Comparison of ENCODE assay signal across 26 cellular contexts in the genomic region with DNA sequence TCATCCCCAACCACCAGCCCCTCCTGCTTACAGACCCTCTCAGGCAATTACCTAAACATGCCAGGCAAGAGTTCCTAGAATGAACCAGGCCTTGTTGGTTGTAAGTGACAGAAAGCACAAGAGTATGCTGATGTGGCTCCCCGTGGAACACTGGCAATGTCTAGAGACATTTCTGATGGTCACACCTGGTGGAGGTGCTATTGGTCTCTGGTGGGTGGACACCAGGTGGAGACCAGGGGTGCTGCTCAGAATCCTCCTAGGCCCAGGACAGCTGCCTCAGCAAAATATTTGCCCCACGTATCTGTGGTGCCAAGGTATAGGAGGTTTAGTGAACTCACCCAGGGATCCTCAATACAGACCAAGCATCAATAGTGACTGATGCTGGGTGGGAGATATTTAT.
"Had no signal": no experiment of that assay in that cellular context is flagged by ENCODE, and none has a peak within 500 bp of the region (broad histone marks: within the 10 kb centered on the region; RNA-seq: fewer than 3 reads in every experiment).

No MANE protein-coding gene starts in this region.

- H3K4me1 ChIP-seq: foreskin keratinocyte, gastroesophageal sphincter, heart left ventricle, neural progenitor cell, prostate gland, spleen, suprapubic skin, transverse colon had no signal

- DNase-seq: effector CD8-positive, alpha-beta T cell; endodermal cell; foreskin keratinocyte; kidney; midbrain; naive thymus-derived CD4-positive, alpha-beta T cell; right cardiac atrium; spleen; stimulated activated CD4-positive, alpha-beta T cell treated with anti-CD3 and anti-CD28 coated beads, Interleukin-4, amount 100 ng/mL, for 4 hours; stimulated activated naive CD8-positive, alpha-beta T cell treated with anti-CD3 and anti-CD28 coated beads, Interleukin-15, Interleukin-2, amounts not matched to agents 100 U/mL and 50 U/mL, for 24 hours; transverse colon had no signal

- H3K4me2 ChIP-seq: hepatocyte, neural progenitor cell had no signal

- H3K9me3 Mint-ChIP-seq: naive thymus-derived CD4-positive, alpha-beta T cell had no signal

- H3K4me3 Mint-ChIP-seq: endodermal cell; memory B cell; naive thymus-derived CD4-positive, alpha-beta T cell; nephron; neural progenitor cell; stimulated activated memory B cell treated with anti-CD40 and anti-IgM and Interleukin-4, amounts not matched to agents 10 μg/mL and 1 μg/mL and 100 μg/mL, for 72 hours had no signal

- H3K4me3 ChIP-seq: gastroesophageal sphincter, heart left ventricle, hepatocyte, lung, neural progenitor cell, prostate gland, skin epidermis, spleen, suprapubic skin, transverse colon had no signal

- H3K9me3 ChIP-seq: prostate gland, spleen, suprapubic skin, transverse colon had no signal

- H3K36me3 Mint-ChIP-seq: memory B cell; naive thymus-derived CD4-positive, alpha-beta T cell; neural progenitor cell; stimulated activated memory B cell treated with anti-CD40 and anti-IgM and Interleukin-4, amounts not matched to agents 10 μg/mL and 1 μg/mL and 100 μg/mL, for 72 hours had no signal

- H3K27ac Mint-ChIP-seq: endodermal cell; memory B cell; naive thymus-derived CD4-positive, alpha-beta T cell; nephron; neural progenitor cell; stimulated activated memory B cell treated with anti-CD40 and anti-IgM and Interleukin-4, amounts not matched to agents 10 μg/mL and 1 μg/mL and 100 μg/mL, for 72 hours had no signal

- FAIRE-seq: kidney, urothelium cell line had no signal

- ATAC-seq: esophagus mucosa; foreskin keratinocyte; gastroesophageal sphincter; heart left ventricle; left lobe of liver; naive thymus-derived CD4-positive, alpha-beta T cell; right cardiac atrium; stimulated activated memory B cell treated with anti-CD40 and anti-IgM and Interleukin-4, amounts not matched to agents 10 μg/mL and 1 μg/mL and 100 μg/mL, for 72 hours; stimulated activated naive CD8-positive, alpha-beta T cell treated with anti-CD3 and anti-CD28 coated beads, Interleukin-15, Interleukin-2, amounts not matched to agents 100 U/mL and 50 U/mL, for 24 hours had no signal

- H3K27me3 ChIP-seq: foreskin keratinocyte, hepatocyte, neural progenitor cell, transverse colon had no signal

- H3K27me3 Mint-ChIP-seq: memory B cell; stimulated activated memory B cell treated with anti-CD40 and anti-IgM and Interleukin-4, amounts not matched to agents 10 μg/mL and 1 μg/mL and 100 μg/mL, for 72 hours had no signal

- H3K36me3 ChIP-seq: gastroesophageal sphincter, heart left ventricle, neural progenitor cell, prostate gland, spleen, suprapubic skin, transverse colon had no signal

- H3K4me1 Mint-ChIP-seq: endodermal cell; memory B cell; naive thymus-derived CD4-positive, alpha-beta T cell; nephron; stimulated activated memory B cell treated with anti-CD40 and anti-IgM and Interleukin-4, amounts not matched to agents 10 μg/mL and 1 μg/mL and 100 μg/mL, for 72 hours had no signal

- H3K27ac ChIP-seq: epithelial cell of prostate, foreskin keratinocyte, gastroesophageal sphincter, heart left ventricle, hepatocyte, neural progenitor cell, prostate gland, skin epidermis, spleen, suprapubic skin, transverse colon had no signal
